Comparison of ENCODE assay signal across 1 cellular context in genomic region chr19:7928741-7929701, GRCh38.
TF ChIP-seq lines count a peak whose summit lies in the region.

No MANE protein-coding gene starts in this region.

TF ChIP-seq in GM12878, 131 proteins besides CTCF, POLR2A, EP300 and RAD21 (continued from another document and continues in another):
- TF ChIP-seq POLR2AphosphoS5 (IDR thresholded peaks at IDR 0.05; ENCODE audit: low read length), result peak; percentile 53; the same call in 1 of the 2 replicates
- TF ChIP-seq ZNF24 (IDR thresholded peaks at IDR 0.05), result no peak
- TF ChIP-seq CEBPB (IDR thresholded peaks at IDR 0.05; ENCODE audit: borderline replicate concordance in 1 of 2, low read depth in 2 of 2, low read length in 2 of 2), result no peak
- no peak for TF ChIP-seq CUX1 (IDR thresholded peaks at IDR 0.05; ENCODE audit: insufficient replicate concordance, low read depth, low read length)
- TF ChIP-seq SREBF1 (IDR thresholded peaks at IDR 0.05; ENCODE audit: low read length), result no peak
- TF ChIP-seq RELA (IDR thresholded peaks at IDR 0.05; ENCODE audit: borderline replicate concordance, partially characterized antibody), result no peak
- no peak for TF ChIP-seq PRDM15 (CRISPR knock-in tag; IDR thresholded peaks at IDR 0.05)
- no peak for TF ChIP-seq KDM1A (IDR thresholded peaks at IDR 0.05; ENCODE audit: borderline replicate concordance)
- no peak for TF ChIP-seq NBN (IDR thresholded peaks at IDR 0.05)
- no peak for TF ChIP-seq SREBF2 (IDR thresholded peaks at IDR 0.05; ENCODE audit: low read length)
- peak; percentile 20 to 42; a peak in 2 of 4 replicates for TF ChIP-seq IKZF2 (IDR thresholded peaks at IDR 0.05)
- no peak for TF ChIP-seq RCOR1 (conservative IDR thresholded peaks at IDR 0.05; ENCODE audit: low read depth, low read length)
- no peak for TF ChIP-seq HDAC6 (IDR thresholded peaks at IDR 0.05; ENCODE audit: unreplicated experiment)
- TF ChIP-seq SIX5 (IDR thresholded peaks at IDR 0.05; ENCODE audit: low read depth, low read length, severe bottlenecking), result no peak
- no peak for TF ChIP-seq ZBTB40 (IDR thresholded peaks at IDR 0.05; ENCODE audit: borderline replicate concordance)
- TF ChIP-seq RFX5 (IDR thresholded peaks at IDR 0.05; ENCODE audit: low read depth, low read length), result no peak
- no peak for TF ChIP-seq SUZ12 (IDR thresholded peaks at IDR 0.05; ENCODE audit: unreplicated experiment)
- no peak for TF ChIP-seq ZBTB4 (CRISPR knock-in tag; IDR thresholded peaks at IDR 0.05)
- TF ChIP-seq CREM (IDR thresholded peaks at IDR 0.05; ENCODE audit: low read depth), result no peak
- no peak for TF ChIP-seq RB1 (IDR thresholded peaks at IDR 0.05; ENCODE audit: borderline replicate concordance)
- no peak for TF ChIP-seq PAX8 (IDR thresholded peaks at IDR 0.05)
- no peak for TF ChIP-seq ZNF217 (IDR thresholded peaks at IDR 0.05)
- TF ChIP-seq KAT2A (conservative IDR thresholded peaks at IDR 0.05; ENCODE audit: control insufficient read depth, low read depth, low read length), result no peak
- TF ChIP-seq NFXL1 (IDR thresholded peaks at IDR 0.05; ENCODE audit: borderline replicate concordance), result no peak
- TF ChIP-seq MXI1 (IDR thresholded peaks at IDR 0.05; ENCODE audit: low read depth, low read length), result peak; percentile 64
- 0 out of 2 replicates have a peak, but pooled peaks have one; percentile 11 for TF ChIP-seq ZBTB33 (IDR thresholded peaks at IDR 0.05)
- no peak for TF ChIP-seq E2F8 (IDR thresholded peaks at IDR 0.05; ENCODE audit: low read depth, partially characterized antibody)
- TF ChIP-seq CHD2 (IDR thresholded peaks at IDR 0.05; ENCODE audit: borderline replicate concordance, low read depth, low read length), result no peak
- TF ChIP-seq BHLHE40 (IDR thresholded peaks at IDR 0.05; ENCODE audit: borderline replicate concordance in 1 of 2, low read depth in 2 of 2, low read length in 1 of 2), result peak; percentile 25 to 50; a peak in 1 of 4 replicates
- 0 out of 2 replicates have a peak, but pooled peaks have one; percentile 9 for TF ChIP-seq IRF4 (IDR thresholded peaks at IDR 0.05; ENCODE audit: low read depth, low read length)
- TF ChIP-seq TCF7 (IDR thresholded peaks at IDR 0.05; ENCODE audit: borderline replicate concordance), result no peak
- no peak for TF ChIP-seq STAT3 (IDR thresholded peaks at IDR 0.05; ENCODE audit: low read depth, low read length)
- no peak for TF ChIP-seq ZNF207 (IDR thresholded peaks at IDR 0.05; ENCODE audit: borderline replicate concordance)
- peak; percentile 88 for TF ChIP-seq SMAD1 (IDR thresholded peaks at IDR 0.05; ENCODE audit: low read depth, partially characterized antibody)
- no peak for TF ChIP-seq ETV6 (conservative IDR thresholded peaks at IDR 0.05 in 1 of 2, IDR thresholded peaks at IDR 0.05 in 1 of 2; ENCODE audit: borderline replicate concordance in 1 of 2, low read depth in 1 of 2)
- TF ChIP-seq TCF12 (IDR thresholded peaks at IDR 0.05; ENCODE audit: low read depth, low read length), result no peak
- no peak for TF ChIP-seq MEF2A (IDR thresholded peaks at IDR 0.05; ENCODE audit: insufficient read depth, low read depth, low read length)
- TF ChIP-seq MEF2B (IDR thresholded peaks at IDR 0.05; ENCODE audit: partially characterized antibody, poor library complexity, severe bottlenecking), result peak; percentile 46
- no peak for TF ChIP-seq HDAC2 (IDR thresholded peaks at IDR 0.05)
- TF ChIP-seq BMI1 (IDR thresholded peaks at IDR 0.05; ENCODE audit: borderline replicate concordance), result peak; percentile 61; the same call in 1 of the 2 replicates
